9 cellular contexts compared by ENCODE assay signal in the genomic region with DNA sequence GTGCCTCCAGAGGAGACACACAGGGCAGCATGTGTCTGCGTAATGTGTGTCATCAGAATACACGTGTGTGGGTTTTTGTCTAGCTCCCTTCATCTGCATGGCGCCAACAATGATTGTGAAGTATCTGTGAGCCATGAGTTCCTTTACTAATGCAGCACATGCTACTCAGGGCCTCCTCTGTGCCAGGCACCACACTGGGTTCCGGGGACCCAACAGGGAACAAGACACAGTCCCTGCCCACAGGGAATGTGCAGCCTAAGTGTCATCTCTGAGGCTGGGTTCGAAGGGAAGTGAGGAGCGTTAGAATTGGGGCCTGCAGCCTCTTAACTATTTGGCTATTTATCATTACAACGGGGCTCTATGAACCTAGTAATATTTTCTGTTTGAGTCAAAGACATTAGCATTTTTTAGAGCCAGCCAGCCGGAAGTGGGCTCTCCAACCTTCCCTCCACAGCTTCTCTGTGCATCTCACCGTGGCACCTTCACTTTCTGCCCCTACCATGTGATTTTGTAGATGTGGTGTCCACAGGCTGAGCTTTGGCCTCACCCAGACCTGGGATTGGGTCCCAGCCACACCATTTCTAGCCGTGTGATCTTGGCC. TPM values are rescaled to one million over a fixed set of nuclear protein-coding genes. Genes with fewer than 3 reads are reported as not detected.
DNase-seq lines count a peak whose midpoint lies in the region; ATAC-seq lines count a peak whose summit lies in the region.
"Had no signal": no experiment of that assay in that cellular context is flagged by ENCODE, and none has a peak within 500 bp of the region (broad histone marks: within the 10 kb centered on the region; RNA-seq: fewer than 3 reads in every experiment).

No MANE protein-coding gene starts in this region.

- H3K4me3 Mint-ChIP-seq in activated CD4-positive, alpha-beta T cell treated with anti-CD3 and anti-CD28 coated beads for 36 hours, result peak overlapping the region; percentile 19
- H3K4me3 Mint-ChIP-seq in stimulated activated naive CD8-positive, alpha-beta T cell treated with anti-CD3 and anti-CD28 coated beads, Interleukin-15, Interleukin-2, amounts not matched to agents 100 ng/mL and 50 ng/mL, for 24 hours, result peak overlapping the region; percentile 33

- peak; percentile 10 for ATAC-seq in activated CD4-positive, alpha-beta T cell treated with anti-CD3 and anti-CD28 coated beads for 36 hours
- peak; percentile 59 for ATAC-seq in HG03196 (IDR thresholded peaks at IDR 0.05; ENCODE audit: unreplicated experiment)
- ATAC-seq in HG03039 (IDR thresholded peaks at IDR 0.05; ENCODE audit: unreplicated experiment), result no peak

- CTCF ChIA-PET in activated CD4-positive, alpha-beta T cell treated with anti-CD3 and anti-CD28 coated beads for 36 hours (lab: Charles Lee), result interaction anchor here (0.5 to 2.7 kb wide), 7 partner anchors 22 to 364 kb away, joined by 3 to 22 read pairs (median 4); a partner anchor contains a TSS

- peaks cover 52% of the 10 kb centered on the region for H3K4me1 Mint-ChIP-seq in activated CD4-positive, alpha-beta T cell treated with anti-CD3 and anti-CD28 coated beads for 36 hours
- H3K4me1 Mint-ChIP-seq in stimulated activated naive CD8-positive, alpha-beta T cell treated with anti-CD3 and anti-CD28 coated beads, Interleukin-15, Interleukin-2, amounts not matched to agents 100 ng/mL and 50 ng/mL, for 24 hours (ENCODE audit: low read depth), result peaks cover 56% of the 10 kb centered on the region

- peak; percentile 60 for DNase-seq in activated CD4-positive, alpha-beta T cell treated with anti-CD3 and anti-CD28 coated beads for 36 hours
- no peak for DNase-seq in activated CD4-positive, alpha-beta T cell treated with anti-CD3 and anti-CD28 coated beads for 1 hour
- peak; percentile 24 for DNase-seq in activated effector memory CD4-positive, alpha-beta T cell treated with Interleukin-2 at 50 U/mL for 16 hours
- DNase-seq in AG08395 (ENCODE audit: low spot score) (no peak), DMS79 treated with DMSO at 0.1 percent for 48 hours (lab: John Stamatoyannopoulos, UW) (no peak)
- DNase-seq: foreskin fibroblast had no signal

- POLR2A ChIA-PET in activated CD4-positive, alpha-beta T cell treated with anti-CD3 and anti-CD28 coated beads for 36 hours (lab: Charles Lee), result interaction anchor here (0.9 to 2.1 kb wide), 5 partner anchors 11 to 48 kb away, joined by 3 to 11 read pairs (median 7); a partner anchor contains a TSS

- H3K27ac Mint-ChIP-seq in activated CD4-positive, alpha-beta T cell treated with anti-CD3 and anti-CD28 coated beads for 36 hours, result peak overlapping the region; percentile 96
- peak overlapping the region; percentile 95 for H3K27ac Mint-ChIP-seq in stimulated activated naive CD8-positive, alpha-beta T cell treated with anti-CD3 and anti-CD28 coated beads, Interleukin-15, Interleukin-2, amounts not matched to agents 100 ng/mL and 50 ng/mL, for 24 hours

- no peaks in the 10 kb centered on the region for H3K36me3 Mint-ChIP-seq in activated CD4-positive, alpha-beta T cell treated with anti-CD3 and anti-CD28 coated beads for 36 hours (ENCODE audit: low read depth)
- no peaks in the 10 kb centered on the region for H3K36me3 Mint-ChIP-seq in stimulated activated naive CD8-positive, alpha-beta T cell treated with anti-CD3 and anti-CD28 coated beads, Interleukin-15, Interleukin-2, amounts not matched to agents 100 ng/mL and 50 ng/mL, for 24 hours (ENCODE audit: low read depth)

- intact Hi-C loops in activated CD4-positive, alpha-beta T cell treated with anti-CD3 and anti-CD28 coated beads for 36 hours (cut with DNase I, micrococcal nuclease), result loop anchor here (2.0 kb wide), 4 partner anchors 31 to 275 kb away; no protein-coding TSS in a partner anchor

- H3K9me3 Mint-ChIP-seq in activated CD4-positive, alpha-beta T cell treated with anti-CD3 and anti-CD28 coated beads for 36 hours (ENCODE audit: low read depth), result no peaks in the 10 kb centered on the region
- no peaks in the 10 kb centered on the region for H3K9me3 Mint-ChIP-seq in stimulated activated naive CD8-positive, alpha-beta T cell treated with anti-CD3 and anti-CD28 coated beads, Interleukin-15, Interleukin-2, amounts not matched to agents 100 ng/mL and 50 ng/mL, for 24 hours

- H3K27me3 Mint-ChIP-seq in activated CD4-positive, alpha-beta T cell treated with anti-CD3 and anti-CD28 coated beads for 36 hours, result no peaks in the 10 kb centered on the region
- H3K27me3 Mint-ChIP-seq in stimulated activated naive CD8-positive, alpha-beta T cell treated with anti-CD3 and anti-CD28 coated beads, Interleukin-15, Interleukin-2, amounts not matched to agents 100 ng/mL and 50 ng/mL, for 24 hours, result no peaks in the 10 kb centered on the region

RNA-seq across cellular contexts. Expression of a gene that starts 43.9 kb away (rescaled TPM):
- 100 to 1,000 TPM; 375 to 400 TPM for total RNA-seq in activated CD4-positive, alpha-beta T cell treated with anti-CD3 and anti-CD28 coated beads for 36 hours

RNA-seq across cellular contexts. Expression of a gene that starts 55.4 kb away (rescaled TPM):
- total RNA-seq in activated CD4-positive, alpha-beta T cell treated with anti-CD3 and anti-CD28 coated beads for 36 hours, result 10 to 100 TPM; 12.9 to 15.6 TPM

Comparison
In these comparisons a context has a peak if more than half of its experiments do, and no peak if none do; other contexts are left out.
1. DNase-seq: peak in activated CD4-positive, alpha-beta T cell treated with anti-CD3 and anti-CD28 coated beads for 36 hours (single experiment) and activated effector memory CD4-positive, alpha-beta T cell treated with Interleukin-2 at 50 U/mL for 16 hours (single experiment); none in activated CD4-positive, alpha-beta T cell treated with anti-CD3 and anti-CD28 coated beads for 1 hour (single experiment), AG08395 (single experiment) and DMS79 treated with DMSO at 0.1 percent for 48 hours (single experiment).